Comparison of ENCODE assay signal across 13 cellular contexts in the genomic region with DNA sequence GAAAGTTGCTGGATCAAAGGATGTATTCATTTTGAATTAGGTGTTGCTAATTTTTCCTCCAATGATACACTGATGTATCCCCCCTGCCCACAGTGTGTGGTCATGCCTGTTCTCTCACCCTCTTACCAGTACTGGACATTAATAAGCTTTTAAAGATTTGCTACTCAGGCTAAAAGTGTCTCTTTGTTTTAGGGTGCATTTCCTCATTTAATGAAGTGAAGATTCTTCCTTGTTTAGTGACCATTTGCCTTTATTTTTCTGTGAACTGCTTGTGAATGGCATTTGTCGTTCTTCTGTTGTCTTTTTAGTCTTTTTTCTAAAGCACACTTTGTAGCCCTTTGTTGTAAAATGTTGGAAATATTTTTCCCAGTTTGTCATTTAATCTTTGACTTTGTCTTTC. TPM values are rescaled to one million over a fixed set of nuclear protein-coding genes. Genes with fewer than 3 reads are reported as not detected.
A peak's percentile ranks its signal among the peaks of the same experiment; 100 is the strongest.
DNase-seq lines count a peak whose midpoint lies in the region; ATAC-seq, FAIRE-seq and TF ChIP-seq lines count a peak whose summit lies in the region.
"Had no signal": no experiment of that assay in that cellular context is flagged by ENCODE, and none has a peak within 500 bp of the region (broad histone marks: within the 10 kb centered on the region; RNA-seq: fewer than 3 reads in every experiment).

No MANE protein-coding gene starts in this region.

- H3K9me3 ChIP-seq in keratinocyte (ENCODE audit: control insufficient read depth, low read depth, low read length) = no peaks in the 10 kb centered on the region
- H3K9me3 ChIP-seq in tibial nerve = no peaks in the 10 kb centered on the region
- H3K9me3 ChIP-seq: Peyer's patch had no signal

- H3K4me1 ChIP-seq in keratinocyte (ENCODE audit: control insufficient read depth, extremely low read depth, insufficient read depth, low read length) (peaks cover 22% of the 10 kb centered on the region), tibial nerve (peaks cover 0 to 55% (median 9%) of the 10 kb centered on the region in 4 donors)

- H3K27ac ChIP-seq in keratinocyte (ENCODE audit: control insufficient read depth, insufficient read depth, low read length) (no peak overlapping the region), temporal lobe (ENCODE audit: low read depth, low read length) (peak overlapping the region; percentile 12), tibial nerve (no peak overlapping the region)
- H3K27ac ChIP-seq: parathyroid adenoma, Peyer's patch had no signal

- H3K27ac Mint-ChIP-seq in activated naive CD4-positive, alpha-beta T cell treated with anti-CD3 and anti-CD28 coated beads, Interleukin-2, amount 50 U/mL, for 72 hours = peak overlapping the region; percentile 17 to 33
- H3K27ac Mint-ChIP-seq in activated naive CD8-positive, alpha-beta T cell treated with anti-CD3 and anti-CD28 coated beads for 36 hours = peak overlapping the region; percentile 0

- no peak for ATAC-seq in activated naive CD4-positive, alpha-beta T cell treated with anti-CD3 and anti-CD28 coated beads, Interleukin-2, amount 50 U/mL, for 72 hours

- H3K9me1 ChIP-seq in keratinocyte (ENCODE audit: control insufficient read depth, extremely low read depth, insufficient read depth, low read length) = no peaks in the 10 kb centered on the region

- H3K4me3 ChIP-seq in keratinocyte (ENCODE audit: control insufficient read depth in 2 of 3, extremely low read depth in 1 of 3, insufficient read depth in 2 of 3, low read depth in 1 of 3, low read length in 3 of 3) (peak overlapping the region in 2 of 3 experiments; percentile 3 to 83), foreskin fibroblast (ENCODE audit: low read depth in 1 of 2, low read length in 2 of 2) (peak overlapping the region in 1 of 2 donors; percentile 72), tibial nerve (no peak overlapping the region)
- H3K4me3 ChIP-seq: Peyer's patch had no signal

- no peak overlapping the region for H2AFZ ChIP-seq in keratinocyte (ENCODE audit: control insufficient read depth, low read length)
- H2AFZ ChIP-seq: parathyroid adenoma had no signal

- TF ChIP-seq CTCF in keratinocyte (optimal IDR thresholded peaks at IDR 0.05 in 1 of 3, IDR thresholded peaks at IDR 0.05 in 1 of 3, conservative IDR thresholded peaks at IDR 0.05 in 1 of 3; ENCODE audit: extremely low read depth in 1 of 3, insufficient read depth in 2 of 3, low read length in 3 of 3) = no peak
- no peak for TF ChIP-seq CTCF in foreskin fibroblast (IDR thresholded peaks at IDR 0.05; ENCODE audit: low read depth, low read length)
- no peak for TF ChIP-seq CTCF in tibial nerve (IDR thresholded peaks at IDR 0.05)

- H3K4me1 Mint-ChIP-seq in activated naive CD8-positive, alpha-beta T cell treated with anti-CD3 and anti-CD28 coated beads for 36 hours = peaks cover 41% of the 10 kb centered on the region

- TF ChIP-seq EP300 in tibial nerve (IDR thresholded peaks at IDR 0.05) = no peak

- peaks cover 56% of the 10 kb centered on the region for H4K20me1 ChIP-seq in keratinocyte (ENCODE audit: control insufficient read depth, extremely low read depth, insufficient read depth, low read length)

- H3K9me3 Mint-ChIP-seq in activated naive CD4-positive, alpha-beta T cell treated with anti-CD3 and anti-CD28 coated beads, Interleukin-2, amount 50 U/mL, for 72 hours = no peaks in the 10 kb centered on the region
- H3K9me3 Mint-ChIP-seq in activated naive CD8-positive, alpha-beta T cell treated with anti-CD3 and anti-CD28 coated beads for 36 hours = no peaks in the 10 kb centered on the region

- H3K36me3 ChIP-seq in keratinocyte (ENCODE audit: control insufficient read depth in 2 of 2, extremely low read depth in 1 of 2, insufficient read depth in 2 of 2, low read length in 2 of 2) (peaks cover 18 to 25% of the 10 kb centered on the region in 2 experiments), tibial nerve (peaks cover 0 to 5% (median 0%) of the 10 kb centered on the region in 3 donors)

- H3K27me3 Mint-ChIP-seq in activated naive CD8-positive, alpha-beta T cell treated with anti-CD3 and anti-CD28 coated beads for 36 hours = no peaks in the 10 kb centered on the region

- H3K4me3 Mint-ChIP-seq in activated naive CD8-positive, alpha-beta T cell treated with anti-CD3 and anti-CD28 coated beads for 36 hours = peak overlapping the region; percentile 9

- H3K36me3 Mint-ChIP-seq in activated naive CD4-positive, alpha-beta T cell treated with anti-CD3 and anti-CD28 coated beads, Interleukin-2, amount 50 U/mL, for 72 hours = peaks cover 5 to 20% of the 10 kb centered on the region in 2 donors
- H3K36me3 Mint-ChIP-seq in activated naive CD8-positive, alpha-beta T cell treated with anti-CD3 and anti-CD28 coated beads for 36 hours = peaks cover 29% of the 10 kb centered on the region

- DNase-seq in activated naive CD4-positive, alpha-beta T cell treated with anti-CD3 and anti-CD28 coated beads, Interleukin-2, amount 50 U/mL, for 72 hours (ENCODE audit: low spot score in 2 of 2) = no peak
- DNase-seq in activated naive CD4-positive, alpha-beta T cell (lab: John Stamatoyannopoulos, UW) = no peak
- no peak for DNase-seq in activated naive CD8-positive, alpha-beta T cell treated with anti-CD3 and anti-CD28 coated beads for 36 hours
- DNase-seq in keratinocyte (ENCODE audit: low read depth, low spot score) = no peak
- no peak for DNase-seq in foreskin fibroblast
- no peak for DNase-seq in tibial nerve (ENCODE audit: low spot score in 2 of 2)
- DNase-seq in ACHN = no peak
- DNase-seq: activated gamma-delta T cell treated with Interleukin-2 at 50 U/mL for 16 hours, AML-193, NCI-H187 treated with DMSO at 0.1 percent for 48 hours, Peyer's patch had no signal

- no peaks in the 10 kb centered on the region for H3K27me3 ChIP-seq in keratinocyte (ENCODE audit: control insufficient read depth, extremely low read depth, insufficient read depth, low read length)
- no peaks in the 10 kb centered on the region for H3K27me3 ChIP-seq in tibial nerve
- H3K27me3 ChIP-seq: Peyer's patch had no signal

- dilution Hi-C loops in keratinocyte (cut with MboI; ENCODE audit: extremely low pct_ligation_motif_present, low sequenced_read_pairs) = loop anchor here (25.0 kb wide), 1 partner anchor 130 kb away; no protein-coding TSS in a partner anchor

- no peak for FAIRE-seq in keratinocyte (lab: Jason Lieb, UNC)

- peak overlapping the region; percentile 77 for H3K4me2 ChIP-seq in keratinocyte (ENCODE audit: control insufficient read depth, extremely low read depth, insufficient read depth, low read depth, low read length)

- no peak overlapping the region for H3K9ac ChIP-seq in keratinocyte (ENCODE audit: control insufficient read depth, extremely low read depth, insufficient read depth, low read length)
- H3K9ac ChIP-seq: parathyroid adenoma had no signal

- peaks cover 97% of the 10 kb centered on the region for H3K79me2 ChIP-seq in keratinocyte (ENCODE audit: control insufficient read depth, insufficient read depth, low read length)

- in situ Hi-C loops in ACHN (cut with HindIII; ENCODE audit: low pct_ligation_motif_present, low pct_unique_long_range_greater_than_20kb, low sequenced_read_pairs) = no loop called here

- no peak for TF ChIP-seq POLR2A in tibial nerve (IDR thresholded peaks at IDR 0.05)

- whole genome bisulfite sequencing in tibial nerve, 2 donors = 14 to 16% methylated on average over 1 of the region's 1 CpG

RNA-seq across cellular contexts. Expression of a gene that starts 5.0 kb away (rescaled TPM):
- total RNA-seq in activated naive CD4-positive, alpha-beta T cell treated with anti-CD3 and anti-CD28 coated beads, Interleukin-2, amount 50 U/mL, for 72 hours = 10 to 100 TPM; 58.2 to 65.5 TPM
- 10 to 100 TPM; 29.2 to 30.0 TPM for total RNA-seq in activated naive CD8-positive, alpha-beta T cell treated with anti-CD3 and anti-CD28 coated beads for 36 hours
- polyA plus RNA-seq in keratinocyte = 334 to 541 TPM (median 482 TPM) in 3 replicates
- 146 TPM for polyA plus RNA-seq in keratinocyte (2011; ENCODE audit: low read depth)
- polyA plus RNA-seq in keratinocyte (2011; cell fraction: cytosol; rRNA removed) = 228 and 437 TPM in 2 replicates
- 478 and 606 TPM in 2 replicates for polyA plus RNA-seq in keratinocyte (2011; cell fraction: nucleus; rRNA removed)
- 188 and 366 TPM in 2 replicates for polyA plus RNA-seq in keratinocyte (2012; ENCODE audit: low replicate concordance)
- polyA minus RNA-seq in keratinocyte = 101 to 276 TPM (median 151 TPM) in 3 replicates
- 207 TPM for polyA minus RNA-seq in keratinocyte (2011; cell fraction: cytosol; rRNA and poly(A)+ RNA removed)
- polyA minus RNA-seq in keratinocyte (2011; cell fraction: nucleus; rRNA and poly(A)+ RNA removed) = 255 and 403 TPM in 2 replicates
- 357 TPM for total RNA-seq in temporal lobe
- total RNA-seq in tibial nerve = 10 to 100 TPM; 18.6 to 58.3 (median 44.8) TPM

RNA-seq across cellular contexts. Expression of a gene that starts 46.3 kb away (rescaled TPM):
- total RNA-seq in activated naive CD4-positive, alpha-beta T cell treated with anti-CD3 and anti-CD28 coated beads, Interleukin-2, amount 50 U/mL, for 72 hours = not detected
- total RNA-seq in activated naive CD8-positive, alpha-beta T cell treated with anti-CD3 and anti-CD28 coated beads for 36 hours = not detected
- 1.4 to 3.8 TPM (median 1.9 TPM) in 3 replicates for polyA plus RNA-seq in keratinocyte
- polyA plus RNA-seq in keratinocyte (2011; ENCODE audit: low read depth) = 13.5 TPM
- 0.86 and 1.3 TPM in 2 replicates for polyA plus RNA-seq in keratinocyte (2011; cell fraction: cytosol; rRNA removed)
- 4.9 and 5.1 TPM in 2 replicates for polyA plus RNA-seq in keratinocyte (2011; cell fraction: nucleus; rRNA removed)
- 1.1 and 10.5 TPM in 2 replicates for polyA plus RNA-seq in keratinocyte (2012; ENCODE audit: low replicate concordance)
- 0.77 to 2.3 TPM (median 1.4 TPM) in 3 replicates for polyA minus RNA-seq in keratinocyte
- polyA minus RNA-seq in keratinocyte (2011; cell fraction: cytosol; rRNA and poly(A)+ RNA removed) = 5.8 TPM
- 1.7 and 3.2 TPM in 2 replicates for polyA minus RNA-seq in keratinocyte (2011; cell fraction: nucleus; rRNA and poly(A)+ RNA removed)
- total RNA-seq in temporal lobe (349 TPM), tibial nerve (100 to 1,000 TPM in 3 of 4 donors, 10 to 100 TPM in 1; 82.8 to 136 (median 113) TPM)

Comparison
In these comparisons a context has a peak if more than half of its experiments do, and no peak if none do; other contexts are left out.
1. H3K4me3 ChIP-seq: peak in keratinocyte (2 of 3); none in tibial nerve (0 of 4).
2. RNA of a gene that starts 46.3 kb away (total RNA-seq): 349 TPM in temporal lobe (single experiment) and 82.8 to 136 TPM in tibial nerve; not detected in activated naive CD8-positive, alpha-beta T cell treated with anti-CD3 and anti-CD28 coated beads for 36 hours and not detected in activated naive CD4-positive, alpha-beta T cell treated with anti-CD3 and anti-CD28 coated beads, Interleukin-2, amount 50 U/mL, for 72 hours; every median in the first group is over 10 times any median in the second.